In genomic region chr5:151447174-151448037, GRCh38 we compare ENCODE assay signal across 8 cellular contexts. TPM values are rescaled to one million over a fixed set of nuclear protein-coding genes. Genes with fewer than 3 reads are reported as not detected.
DNase-seq lines count a peak whose midpoint lies in the region; TF ChIP-seq lines count a peak whose summit lies in the region.

SLC36A1 (plus strand) TSS chr5:151447603; CDS start chr5:151458793, 11,190 bp downstream.

- peak; percentile 85 for DNase-seq in GDM1 (lab: John Stamatoyannopoulos, UW)
- peak; percentile 90 for DNase-seq in H7
- peak; percentile 67 for DNase-seq in activated gamma-delta T cell (lab: John Stamatoyannopoulos, UW)
- peak; percentile 78 to 95 for DNase-seq in foreskin fibroblast
- DNase-seq in neural crest cell (ENCODE audit: low read depth, low spot score) = peak; percentile 97

- TF ChIP-seq CTCF in Loucy (conservative IDR thresholded peaks at IDR 0.05; ENCODE audit: low read length) = peak; percentile 91
- TF ChIP-seq CTCF in foreskin fibroblast (IDR thresholded peaks at IDR 0.05; ENCODE audit: low read depth, low read length) = peak; percentile 95
- peak; percentile 91 for TF ChIP-seq CTCF in neural crest cell (conservative IDR thresholded peaks at IDR 0.05)

- H3K79me2 ChIP-seq in Loucy (ENCODE audit: insufficient read depth, low read length) = no peaks in the 10 kb centered on the region

- H3K9me2 ChIP-seq in Loucy (replicated peaks; ENCODE audit: low read depth, low read length) = no peaks in the 10 kb centered on the region

- H4K20me1 ChIP-seq in Loucy (ENCODE audit: insufficient read depth, low read length, poor library complexity, severe bottlenecking) = no peaks in the 10 kb centered on the region

- TF ChIP-seq POLR2A in Raji (IDR thresholded peaks at IDR 0.05; ENCODE audit: insufficient read depth, low read depth, low read length) = peak; percentile 87

- peaks cover 7% of the 10 kb centered on the region for H3K4me1 ChIP-seq in Loucy (ENCODE audit: insufficient read depth, low read length, poor library complexity, severe bottlenecking)
- H3K4me1 ChIP-seq in stomach smooth muscle (ENCODE audit: control insufficient read depth, insufficient read depth, low read length) = peaks cover 9% of the 10 kb centered on the region

- H3K9me3 Mint-ChIP-seq in neural crest cell = no peaks in the 10 kb centered on the region

- H3K27me3 ChIP-seq in H7 (ENCODE audit: control insufficient read depth, insufficient read depth, low read length) (no peaks in the 10 kb centered on the region), Loucy (ENCODE audit: insufficient read depth, low read length, poor library complexity, severe bottlenecking) (no peaks in the 10 kb centered on the region), stomach smooth muscle (ENCODE audit: control insufficient read depth in 1 of 2, insufficient read depth in 2 of 2, low read length in 2 of 2) (no peaks in the 10 kb centered on the region)

- no peaks in the 10 kb centered on the region for H3K36me3 Mint-ChIP-seq in neural crest cell (ENCODE audit: low read depth)

- H3K4me3 Mint-ChIP-seq in neural crest cell = peak within 1 kb of the TSS; percentile 94

- peaks cover 11% of the 10 kb centered on the region for H3K27me3 Mint-ChIP-seq in neural crest cell (ENCODE audit: low read depth)

- peak within 1 kb of the TSS; percentile 58 for H3K27ac ChIP-seq in stomach smooth muscle (ENCODE audit: low read length)

- H3K4me3 ChIP-seq in H7 (ENCODE audit: insufficient read depth, low read depth, low read length) (peak within 1 kb of the TSS; percentile 67), Loucy (ENCODE audit: low read length, poor library complexity, severe bottlenecking) (peak within 1 kb of the TSS; percentile 87), foreskin fibroblast (ENCODE audit: low read depth in 1 of 2, low read length in 2 of 2) (peak within 1 kb of the TSS; percentile 79 to 96), stomach smooth muscle (ENCODE audit: low read length in 2 of 2) (peak within 1 kb of the TSS; percentile 95 to 97)

- no peaks in the 10 kb centered on the region for H3K9me3 ChIP-seq in Loucy (ENCODE audit: insufficient read depth, low read depth, low read length)
- no peaks in the 10 kb centered on the region for H3K9me3 ChIP-seq in stomach smooth muscle (ENCODE audit: control insufficient read depth in 2 of 2, low read length in 2 of 2)

- H3K4me1 Mint-ChIP-seq in neural crest cell = peaks cover 21% of the 10 kb centered on the region

- peak within 1 kb of the TSS; percentile 98 for H3K27ac Mint-ChIP-seq in neural crest cell (ENCODE audit: unreplicated experiment)

- peak within 1 kb of the TSS; percentile 67 for H3K9ac ChIP-seq in Loucy (ENCODE audit: low read depth, low read length, poor library complexity, severe bottlenecking)
- peak within 1 kb of the TSS; percentile 72 to 75 for H3K9ac ChIP-seq in stomach smooth muscle (ENCODE audit: low read length in 2 of 2)

- H3F3A ChIP-seq in Loucy (ENCODE audit: low read depth) = no peaks in the 10 kb centered on the region

- H2AFZ ChIP-seq in Loucy (ENCODE audit: low read length) = peak within 1 kb of the TSS; percentile 97

- H3K36me3 ChIP-seq in H7 (replicated peaks; ENCODE audit: control insufficient read depth, insufficient read depth, low read length) = no peaks in the 10 kb centered on the region
- no peaks in the 10 kb centered on the region for H3K36me3 ChIP-seq in Loucy (ENCODE audit: insufficient read depth, low read length)
- H3K36me3 ChIP-seq in stomach smooth muscle (ENCODE audit: control insufficient read depth in 2 of 2, insufficient read depth in 2 of 2, low read length in 2 of 2) = no peaks in the 10 kb centered on the region

- peak within 1 kb of the TSS; percentile 98 for H3K4me2 ChIP-seq in Loucy (ENCODE audit: low read depth, low read length, poor library complexity, severe bottlenecking)

RNA-seq across cellular contexts. Expression of gene SLC36A1, which starts in this region (rescaled TPM):
- 6.7 and 7.1 TPM in 2 replicates for total RNA-seq in H7 (2014; rRNA removed; shearing (Covaris generic))
- 19.3 and 21.7 TPM in 2 replicates for total RNA-seq in neural crest cell

Comparison
In these comparisons a context has a peak if more than half of its experiments do, and no peak if none do; other contexts are left out.
1. Peak in every context shown above with its lines: DNase-seq, H3K4me3 ChIP-seq and H3K27ac ChIP-seq.